Comparison of ENCODE assay signal across 24 cellular contexts in genomic region chr1:196278816-196279215, GRCh38.
"Had no signal": no experiment of that assay in that cellular context is flagged by ENCODE, and none has a peak within 500 bp of the region (broad histone marks: within the 10 kb centered on the region; RNA-seq: fewer than 3 reads in every experiment).

No MANE protein-coding gene starts in this region.

- H3K27me3 ChIP-seq: hepatocyte, ovary, right atrium auricular region, right lobe of liver, tibial nerve, upper lobe of right lung had no signal

- FAIRE-seq: urothelium cell line had no signal

- H3K4me1 Mint-ChIP-seq: naive B cell; stimulated activated memory B cell treated with anti-CD40 and anti-IgM and Interleukin-4, amounts not matched to agents 10 μg/mL and 1 μg/mL and 100 μg/mL, for 72 hours; stimulated activated naive CD8-positive, alpha-beta T cell treated with anti-CD3 and anti-CD28 coated beads, Interleukin-15, amount 100 ng/mL, for 72 hours had no signal

- H2AFZ ChIP-seq: hepatocyte had no signal

- H3K4me2 ChIP-seq: hepatocyte, smooth muscle cell had no signal

- H3K9me3 ChIP-seq: left ventricle myocardium inferior, ovary, right atrium auricular region, right lobe of liver, tibial nerve, upper lobe of right lung had no signal

- H3K27ac ChIP-seq: hepatocyte, left ventricle myocardium inferior, ovary, right atrium auricular region, right lobe of liver, tibial nerve, upper lobe of right lung had no signal

- DNase-seq: islet precursor cell; left ventricle myocardium inferior; mesendoderm; naive B cell; ovary; right lobe of liver; stimulated activated CD4-positive, alpha-beta T cell treated with anti-CD3 and anti-CD28 coated beads, Interleukin-1b, Interleukin-23, amount 100 ng/mL, for 48 hours; stimulated activated CD4-positive, alpha-beta T cell treated with anti-CD3 and anti-CD28 coated beads, Interleukin-2, amount 100 ng/mL, for 48 hours; stimulated activated CD4-positive, alpha-beta T cell treated with anti-CD3 and anti-CD28 coated beads, Interleukin-4, amount 100 ng/mL, for 4 hours; stimulated activated CD8-positive, alpha-beta memory T cell treated with anti-CD3 and anti-CD28 coated beads, Interleukin-4, amount 100 ng/mL, for 48 hours; stimulated activated naive CD4-positive, alpha-beta T cell treated with Interleukin-2 at 50 U/mL for 16 hours; stimulated activated naive CD8-positive, alpha-beta T cell treated with anti-CD3 and anti-CD28 coated beads, Interleukin-15, amount 100 ng/mL, for 72 hours; substantia nigra; upper lobe of right lung had no signal

- H3K4me3 Mint-ChIP-seq: mesothelial cell of epicardium; naive B cell; natural killer cell treated with Interleukin-12 subunit alpha and Interleukin-12 subunit beta and Interleukin-15 and Interleukin-18, amount 100 ng/mL, for 72 hours; stimulated activated memory B cell treated with anti-CD40 and anti-IgM and Interleukin-4, amounts not matched to agents 10 μg/mL and 1 μg/mL and 100 μg/mL, for 72 hours; stimulated activated naive CD8-positive, alpha-beta T cell treated with anti-CD3 and anti-CD28 coated beads, Interleukin-15, amount 100 ng/mL, for 72 hours had no signal

- H3K4me3 ChIP-seq: hepatocyte, left ventricle myocardium inferior, lung, ovary, right atrium auricular region, right lobe of liver, smooth muscle cell, tibial nerve, upper lobe of right lung had no signal

- H3K27me3 Mint-ChIP-seq: naive B cell; natural killer cell treated with Interleukin-12 subunit alpha and Interleukin-12 subunit beta and Interleukin-15 and Interleukin-18, amount 100 ng/mL, for 72 hours; progenitor cell of endocrine pancreas; stimulated activated memory B cell treated with anti-CD40 and anti-IgM and Interleukin-4, amounts not matched to agents 10 μg/mL and 1 μg/mL and 100 μg/mL, for 72 hours; stimulated activated naive CD8-positive, alpha-beta T cell treated with anti-CD3 and anti-CD28 coated beads, Interleukin-15, amount 100 ng/mL, for 72 hours had no signal

- H3K4me1 ChIP-seq: left ventricle myocardium inferior, right atrium auricular region, right lobe of liver, tibial nerve, upper lobe of right lung had no signal

- ATAC-seq: natural killer cell treated with Interleukin-12 subunit alpha and Interleukin-12 subunit beta and Interleukin-15 and Interleukin-18, amount 100 ng/mL, for 72 hours; right lobe of liver; stimulated activated memory B cell treated with anti-CD40 and anti-IgM and Interleukin-4, amounts not matched to agents 10 μg/mL and 1 μg/mL and 100 μg/mL, for 72 hours; stimulated activated naive CD8-positive, alpha-beta T cell treated with anti-CD3 and anti-CD28 coated beads, Interleukin-15, amount 100 ng/mL, for 72 hours; upper lobe of right lung had no signal

- H3K27ac Mint-ChIP-seq: mesothelial cell of epicardium; naive B cell; natural killer cell treated with Interleukin-12 subunit alpha and Interleukin-12 subunit beta and Interleukin-15 and Interleukin-18, amount 100 ng/mL, for 72 hours; progenitor cell of endocrine pancreas; stimulated activated memory B cell treated with anti-CD40 and anti-IgM and Interleukin-4, amounts not matched to agents 10 μg/mL and 1 μg/mL and 100 μg/mL, for 72 hours; stimulated activated naive CD8-positive, alpha-beta T cell treated with anti-CD3 and anti-CD28 coated beads, Interleukin-15, amount 100 ng/mL, for 72 hours had no signal

- H3K9me3 Mint-ChIP-seq: mesothelial cell of epicardium; naive B cell; natural killer cell treated with Interleukin-12 subunit alpha and Interleukin-12 subunit beta and Interleukin-15 and Interleukin-18, amount 100 ng/mL, for 72 hours; stimulated activated memory B cell treated with anti-CD40 and anti-IgM and Interleukin-4, amounts not matched to agents 10 μg/mL and 1 μg/mL and 100 μg/mL, for 72 hours; stimulated activated naive CD8-positive, alpha-beta T cell treated with anti-CD3 and anti-CD28 coated beads, Interleukin-15, amount 100 ng/mL, for 72 hours had no signal

- H3K79me2 ChIP-seq: hepatocyte had no signal

- H3K36me3 Mint-ChIP-seq: naive B cell; natural killer cell treated with Interleukin-12 subunit alpha and Interleukin-12 subunit beta and Interleukin-15 and Interleukin-18, amount 100 ng/mL, for 72 hours; stimulated activated memory B cell treated with anti-CD40 and anti-IgM and Interleukin-4, amounts not matched to agents 10 μg/mL and 1 μg/mL and 100 μg/mL, for 72 hours had no signal

- H3K36me3 ChIP-seq: left ventricle myocardium inferior, ovary, right atrium auricular region, right lobe of liver, tibial nerve, upper lobe of right lung had no signal
